Comparison of ENCODE assay signal across 13 cellular contexts in the genomic region with DNA sequence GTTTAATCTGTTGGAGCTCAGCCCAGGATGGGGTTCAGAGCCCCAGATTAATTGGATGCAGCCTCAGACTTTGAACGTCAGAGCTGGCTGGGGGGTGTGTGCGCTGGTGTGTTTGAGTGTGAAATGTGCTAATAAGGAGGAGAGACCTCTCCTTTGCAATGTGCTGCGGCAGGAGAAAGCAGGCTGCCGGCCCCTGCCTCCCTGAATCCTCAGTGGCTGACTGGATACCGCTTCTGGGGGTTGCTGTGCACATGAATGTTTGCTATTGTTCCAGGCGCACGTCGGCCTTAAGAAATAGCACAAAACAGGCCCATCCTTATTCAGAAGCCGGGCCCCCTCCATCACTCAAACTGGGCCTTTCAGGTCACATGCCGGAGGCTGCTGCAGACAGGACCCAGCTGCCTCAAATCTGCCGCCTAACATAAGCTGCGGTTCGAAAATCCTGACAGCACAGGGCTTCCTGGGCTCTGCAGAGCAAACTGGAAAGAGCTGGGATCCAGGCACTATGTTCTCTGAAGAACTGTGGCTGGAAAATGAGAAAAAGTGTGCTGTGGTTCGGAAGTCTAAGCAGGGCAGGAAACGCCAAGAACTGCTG.
DNase-seq lines count a peak whose midpoint lies in the region; ATAC-seq and TF ChIP-seq lines count a peak whose summit lies in the region.
"Had no signal": no experiment of that assay in that cellular context is flagged by ENCODE, and none has a peak within 500 bp of the region (broad histone marks: within the 10 kb centered on the region; RNA-seq: fewer than 3 reads in every experiment).

No MANE protein-coding gene starts in this region.

- peaks cover 53% of the 10 kb centered on the region for H3K4me1 Mint-ChIP-seq in mesothelial cell of epicardium

- no peaks in the 10 kb centered on the region for H3K36me3 Mint-ChIP-seq in mesothelial cell of epicardium

- H3K4me3 ChIP-seq in stomach smooth muscle (ENCODE audit: low read length in 2 of 2) = peak overlapping the region; percentile 44 to 66

- H3K27me3 Mint-ChIP-seq in mesothelial cell of epicardium (ENCODE audit: low read depth) = no peaks in the 10 kb centered on the region

- no peaks in the 10 kb centered on the region for H3K27me3 ChIP-seq in stomach smooth muscle (ENCODE audit: control insufficient read depth in 1 of 2, insufficient read depth in 2 of 2, low read length in 2 of 2)

- H3K9me3 ChIP-seq in stomach smooth muscle (ENCODE audit: control insufficient read depth in 2 of 2, low read length in 2 of 2) = no peaks in the 10 kb centered on the region

- peak overlapping the region; percentile 41 for H3K27ac Mint-ChIP-seq in mesothelial cell of epicardium
- H3K27ac Mint-ChIP-seq: HFFc6 had no signal

- peaks cover 24% of the 10 kb centered on the region for H3K4me1 ChIP-seq in stomach smooth muscle (ENCODE audit: control insufficient read depth, insufficient read depth, low read length)

- no peaks in the 10 kb centered on the region for H3K36me3 ChIP-seq in stomach smooth muscle (ENCODE audit: control insufficient read depth in 2 of 2, insufficient read depth in 2 of 2, low read length in 2 of 2)

- no peak for TF ChIP-seq CTCF in mesothelial cell of epicardium (IDR thresholded peaks at IDR 0.05; ENCODE audit: unreplicated experiment)

- H3K4me3 Mint-ChIP-seq in mesothelial cell of epicardium = peak overlapping the region; percentile 26
- H3K4me3 Mint-ChIP-seq: HFFc6 had no signal

- peak overlapping the region; percentile 85 for H3K27ac ChIP-seq in stomach smooth muscle (ENCODE audit: low read length)
- H3K27ac ChIP-seq: C4-2B had no signal

- in situ Hi-C loops in SK-MEL-5 (cut with HindIII; ENCODE audit: low pct_unique_long_range_greater_than_20kb, low sequenced_read_pairs) = no loop called here

- DNase-seq in SK-MEL-5 (ENCODE audit: low read depth, low spot score) (peak; percentile 70), foreskin melanocyte (peak; percentile 80), mesothelial cell of epicardium (ENCODE audit: low spot score in 2 of 2, unreplicated experiment in 2 of 2) (no peak), NCI-H510A (lab: John Stamatoyannopoulos, UW) (no peak), HuH-7 (ENCODE audit: low spot score) (no peak), NCI-H446 (lab: John Stamatoyannopoulos, UW) (no peak)
- DNase-seq: activated T-cell treated with anti-CD3 and anti-CD28 coated beads, Interleukin-2, amount 50 U/mL, for 48 hours; HFFc6; NCI-H1048; OCI-M1 had no signal

- H3K9ac ChIP-seq in stomach smooth muscle (ENCODE audit: low read length in 2 of 2) = peak overlapping the region; percentile 43 to 63

- no peak for ATAC-seq in HG03280 (IDR thresholded peaks at IDR 0.05; ENCODE audit: unreplicated experiment)

- H3K9me3 Mint-ChIP-seq in mesothelial cell of epicardium = no peaks in the 10 kb centered on the region
- H3K9me3 Mint-ChIP-seq: HFFc6 had no signal

Comparison
In these comparisons a context has a peak if more than half of its experiments do, and no peak if none do; other contexts are left out.
1. DNase-seq: peak in SK-MEL-5 (single experiment) and foreskin melanocyte (single experiment); none in mesothelial cell of epicardium (0 of 2), NCI-H510A (single experiment), HuH-7 (single experiment) and NCI-H446 (0 of 2).